In genomic region chr16:30548392-30549255, GRCh38 we compare ENCODE assay signal across 12 cellular contexts. TPM values are rescaled to one million over a fixed set of nuclear protein-coding genes. Genes with fewer than 3 reads are reported as not detected.
DNase-seq lines count a peak whose midpoint lies in the region; ATAC-seq and TF ChIP-seq lines count a peak whose summit lies in the region.
"Had no signal": no experiment of that assay in that cellular context is flagged by ENCODE, and none has a peak within 500 bp of the region (broad histone marks: within the 10 kb centered on the region; RNA-seq: fewer than 3 reads in every experiment).

No MANE protein-coding gene starts in this region.

- H3K4me3 ChIP-seq in HCT116 (replicated peaks in 1 of 2; ENCODE audit: low read depth in 1 of 2, low read length in 2 of 2) (no peak overlapping the region), gastrocnemius medialis (no peak overlapping the region)
- no peak overlapping the region for H3K4me3 ChIP-seq in naive thymus-derived CD4-positive, alpha-beta T cell (ENCODE audit: low read length)
- H3K4me3 ChIP-seq: coronary artery, esophagus muscularis mucosa, skin epidermis had no signal

- H3K4me1 Mint-ChIP-seq in naive thymus-derived CD4-positive, alpha-beta T cell, result peaks cover 34 to 46% (median 41%) of the 10 kb centered on the region in 7 donors

- no peak overlapping the region for H3K27ac ChIP-seq in HCT116 (ENCODE audit: low read depth, low read length)
- no peak overlapping the region for H3K27ac ChIP-seq in naive thymus-derived CD4-positive, alpha-beta T cell (ENCODE audit: low read depth, low read length)
- peak overlapping the region in 1 of 4 donors; percentile 30 for H3K27ac ChIP-seq in gastrocnemius medialis
- H3K27ac ChIP-seq: C4-2B, coronary artery, esophagus muscularis mucosa, skin epidermis had no signal

- no peak overlapping the region for H3K4me3 Mint-ChIP-seq in naive thymus-derived CD4-positive, alpha-beta T cell

- peak overlapping the region in 7 of 9 donors; percentile 16 to 81 (median 59) for H3K27ac Mint-ChIP-seq in naive thymus-derived CD4-positive, alpha-beta T cell

- H3K9ac ChIP-seq in HCT116 (ENCODE audit: low read length), result no peak overlapping the region

- CTCF ChIA-PET in HCT116 (lab: Charles Lee), result interaction anchor here (1.1 to 1.6 kb wide), 2 partner anchors 13 to 119 kb away, joined by 4 to 5 read pairs; partner anchors contain the start of gene DCTPP1
- CTCF ChIA-PET in naive thymus-derived CD4-positive, alpha-beta T cell (lab: Charles Lee), result interaction anchor here (0.5 kb wide), 1 partner anchor 657 kb away, joined by 5 read pairs; no protein-coding TSS in a partner anchor

- H3K27me3 ChIP-seq in HCT116 (ENCODE audit: insufficient read depth, low read length), result no peaks in the 10 kb centered on the region
- H3K27me3 ChIP-seq in naive thymus-derived CD4-positive, alpha-beta T cell (ENCODE audit: control insufficient read depth in 2 of 2, insufficient read depth in 2 of 2, low read length in 2 of 2), result no peaks in the 10 kb centered on the region
- no peaks in the 10 kb centered on the region for H3K27me3 ChIP-seq in gastrocnemius medialis
- H3K27me3 ChIP-seq: esophagus muscularis mucosa had no signal

- RAD21 ChIA-PET in HCT116 (lab: Charles Lee; ENCODE audit: low non-redundant PET in 1 of 2, low total read pairs in 2 of 2, uncharacterized antibody in 2 of 2, unreplicated experiment in 2 of 2), result no interaction called here

- POLR2A ChIA-PET in HCT116 (lab: Charles Lee), result no interaction called here
- POLR2A ChIA-PET in naive thymus-derived CD4-positive, alpha-beta T cell (lab: Charles Lee), result interaction anchor here (1.0 to 1.5 kb wide), 3 partner anchors 9 to 62 kb away, joined by 3 to 7 read pairs (median 3); partner anchors contain the start of genes ZNF689 and ZNF764

- intact Hi-C loops in HCT116 (cut with micrococcal nuclease), result no loop called here
- intact Hi-C loops in naive thymus-derived CD4-positive, alpha-beta T cell (cut with micrococcal nuclease), result no loop called here
- intact Hi-C loops in gastrocnemius medialis (cut with DNase I; ENCODE audit: low total_unique reads), result no loop called here

- H3K36me3 ChIP-seq in HCT116 (ENCODE audit: control insufficient read depth in 1 of 2, insufficient read depth in 2 of 2, low read length in 2 of 2), result no peaks in the 10 kb centered on the region
- H3K36me3 ChIP-seq in naive thymus-derived CD4-positive, alpha-beta T cell (ENCODE audit: control insufficient read depth in 2 of 3, insufficient read depth in 3 of 3, low read length in 3 of 3), result peaks cover 0 to 5% (median 3%) of the 10 kb centered on the region in 3 experiments
- no peaks in the 10 kb centered on the region for H3K36me3 ChIP-seq in gastrocnemius medialis

- H3K4me2 ChIP-seq in HCT116 (ENCODE audit: low read length), result peak overlapping the region; percentile 23; the same call in 1 of the 2 replicates

- TF ChIP-seq POLR2A in HCT116 (IDR thresholded peaks at IDR 0.05; ENCODE audit: borderline replicate concordance, extremely low read depth, insufficient read depth, insufficient read length) (no peak), gastrocnemius medialis (IDR thresholded peaks at IDR 0.05) (no peak)

- H4K20me1 ChIP-seq in HCT116 (ENCODE audit: insufficient read depth), result no peaks in the 10 kb centered on the region

- in situ Hi-C loops in gastrocnemius medialis (cut with MboI; ENCODE audit: low sequenced_read_pairs in 4 of 4), result no loop called here

- ATAC-seq in HCT116 (no peak), GM21717 (IDR thresholded peaks at IDR 0.05; ENCODE audit: unreplicated experiment) (no peak), gastrocnemius medialis (no peak)
- no peak for ATAC-seq in naive thymus-derived CD4-positive, alpha-beta T cell

- BruUV-seq in HCT116 (replicated peaks; lab: Mats Ljungman, UMichigan), result no TSS peak

- no peak for TF ChIP-seq CTCF in HCT116 (IDR thresholded peaks at IDR 0.05 in 2 of 3, conservative IDR thresholded peaks at IDR 0.05 in 1 of 3; ENCODE audit: borderline replicate concordance in 1 of 3, insufficient read depth in 1 of 3, low read depth in 2 of 3, low read length in 2 of 3)
- TF ChIP-seq CTCF in gastrocnemius medialis (IDR thresholded peaks at IDR 0.05 in 4 of 5, conservative IDR thresholded peaks at IDR 0.05 in 1 of 5), result no peak

- no peaks in the 10 kb centered on the region for H3K79me2 ChIP-seq in HCT116 (ENCODE audit: insufficient read depth, low read length)

- no peak for TF ChIP-seq RAD21 in HCT116 (IDR thresholded peaks at IDR 0.05; ENCODE audit: low read depth)

- no peaks in the 10 kb centered on the region for H3K9me2 ChIP-seq in HCT116 (ENCODE audit: insufficient read depth)

- H3K9me3 ChIP-seq in HCT116 (ENCODE audit: control insufficient read depth in 1 of 2, insufficient read depth in 1 of 2, low read depth in 1 of 2, low read length in 2 of 2), result no peaks in the 10 kb centered on the region
- no peaks in the 10 kb centered on the region for H3K9me3 ChIP-seq in naive thymus-derived CD4-positive, alpha-beta T cell (ENCODE audit: control insufficient read depth in 2 of 3, low read length in 3 of 3)
- H3K9me3 ChIP-seq in gastrocnemius medialis, result no peaks in the 10 kb centered on the region
- H3K9me3 ChIP-seq: esophagus muscularis mucosa had no signal

- no peaks in the 10 kb centered on the region for H3K9me3 Mint-ChIP-seq in naive thymus-derived CD4-positive, alpha-beta T cell

- H2AFZ ChIP-seq in HCT116 (ENCODE audit: low read depth, low read length, poor library complexity, severe bottlenecking), result no peak overlapping the region

- peaks cover 0 to 7% (median 0%) of the 10 kb centered on the region in 5 donors for H3K36me3 Mint-ChIP-seq in naive thymus-derived CD4-positive, alpha-beta T cell

- DNase-seq in HCT116 (ENCODE audit: low read depth, low spot score) (no peak), amniotic epithelial cell (ENCODE audit: low read depth) (peak; percentile 39), NCI-H345 treated with DMSO at 0.1 percent for 48 hours (lab: John Stamatoyannopoulos, UW; ENCODE audit: unreplicated experiment) (no peak), gastrocnemius medialis (no peak)
- no peak for DNase-seq in naive thymus-derived CD4-positive, alpha-beta T cell
- DNase-seq: NCI-H1092, substantia nigra had no signal

- H3K4me1 ChIP-seq in HCT116 (ENCODE audit: control insufficient read depth in 1 of 2, insufficient read depth in 2 of 2, low read length in 2 of 2), result peaks cover 6 to 13% of the 10 kb centered on the region in 2 experiments
- H3K4me1 ChIP-seq in naive thymus-derived CD4-positive, alpha-beta T cell (ENCODE audit: control insufficient read depth in 2 of 2, insufficient read depth in 2 of 2, low read length in 2 of 2), result peaks cover 24 to 25% of the 10 kb centered on the region in 2 donors
- H3K4me1 ChIP-seq in gastrocnemius medialis, result peaks cover 5 to 15% of the 10 kb centered on the region in 2 donors

- H3K27me3 Mint-ChIP-seq in naive thymus-derived CD4-positive, alpha-beta T cell, result no peaks in the 10 kb centered on the region

TF ChIP-seq in HCT116, 20 proteins besides CTCF, POLR2A, EP300 and RAD21 (continues in another document):
- no peak for TF ChIP-seq CEBPB (IDR thresholded peaks at IDR 0.05; ENCODE audit: low read depth)
- no peak for TF ChIP-seq FOSL1 (IDR thresholded peaks at IDR 0.05; ENCODE audit: low read depth)

RNA-seq across cellular contexts. Expression of gene ZNF764, which starts 9.6 kb away (rescaled TPM):
- total RNA-seq in HCT116 (2021; ENCODE audit: unreplicated experiment) (9.1 TPM), gastrocnemius medialis (1 to 10 TPM; 3.7 to 5.5 (median 4.9) TPM)
- polyA plus RNA-seq in HCT116 (2012), result 2.5 and 4.0 TPM in 2 replicates
- 10 to 100 TPM; 11.9 to 20.9 (median 19.3) TPM for total RNA-seq in naive thymus-derived CD4-positive, alpha-beta T cell
- 1 to 10 TPM; 4.5 to 6.8 TPM for polyA plus RNA-seq in naive thymus-derived CD4-positive, alpha-beta T cell

RNA-seq across cellular contexts. Expression of gene ZNF747, which starts 14.0 kb away (rescaled TPM):
- total RNA-seq in HCT116 (2021; ENCODE audit: unreplicated experiment), result 2.1 TPM
- 0.67 and 1.6 TPM in 2 replicates for polyA plus RNA-seq in HCT116 (2012)
- total RNA-seq in naive thymus-derived CD4-positive, alpha-beta T cell, result 10 to 100 TPM in 4 of 5 experiments, 1 to 10 TPM in 1; 9.1 to 17.4 (median 13.8) TPM
- 10 to 100 TPM in 1 of 2 donors, 1 to 10 TPM in 1; 8.9 to 11.7 TPM for polyA plus RNA-seq in naive thymus-derived CD4-positive, alpha-beta T cell
- 10 to 100 TPM in 3 of 4 donors, 1 to 10 TPM in 1; 8.6 to 17.5 (median 13.1) TPM for total RNA-seq in gastrocnemius medialis

RNA-seq across cellular contexts. Expression of gene ZNF768, which starts 22.3 kb away (rescaled TPM):
- 48.8 TPM for total RNA-seq in HCT116 (2021; ENCODE audit: unreplicated experiment)
- 47.0 and 49.7 TPM in 2 replicates for polyA plus RNA-seq in HCT116 (2012)
- total RNA-seq in naive thymus-derived CD4-positive, alpha-beta T cell, result 1 to 10 TPM; 6.0 to 8.5 (median 7.3) TPM
- 1 to 10 TPM; 1.6 to 2.4 TPM for polyA plus RNA-seq in naive thymus-derived CD4-positive, alpha-beta T cell
- total RNA-seq in gastrocnemius medialis, result 100 to 1,000 TPM in 1 of 4 donors, 10 to 100 TPM in 3; 39.8 to 118 (median 69.8) TPM

RNA-seq across cellular contexts. Expression of gene ZNF688, which starts 22.9 kb away (rescaled TPM):
- 3.6 TPM for total RNA-seq in HCT116 (2021; ENCODE audit: unreplicated experiment)
- polyA plus RNA-seq in HCT116 (2012), result 1.8 and 2.3 TPM in 2 replicates
- 10 to 100 TPM in 4 of 5 experiments, 1 to 10 TPM in 1; 8.8 to 24.3 (median 16.3) TPM for total RNA-seq in naive thymus-derived CD4-positive, alpha-beta T cell
- 10 to 100 TPM; 29.7 to 33.2 TPM for polyA plus RNA-seq in naive thymus-derived CD4-positive, alpha-beta T cell
- total RNA-seq in gastrocnemius medialis, result 10 to 100 TPM; 11.0 to 38.2 (median 18.5) TPM

RNA-seq across cellular contexts. Expression of gene ZNF785, which starts 36.9 kb away (rescaled TPM):
- total RNA-seq in HCT116 (2021; ENCODE audit: unreplicated experiment) (0.15 TPM), gastrocnemius medialis (1 to 10 TPM in 2 of 4 donors, under 1 TPM in 2; 0.70 to 3.2 (median 1.0) TPM)
- polyA plus RNA-seq in HCT116 (2012), result 0.03 and 0.04 TPM in 2 replicates
- 10 to 100 TPM; 10.2 to 37.1 (median 21.4) TPM for total RNA-seq in naive thymus-derived CD4-positive, alpha-beta T cell
- 1 to 10 TPM; 2.6 to 4.4 TPM for polyA plus RNA-seq in naive thymus-derived CD4-positive, alpha-beta T cell
